ENCODE assay signal across 1 cellular context in genomic region chr16:4801962-4802658, GRCh38.
TF ChIP-seq lines count a peak whose summit lies in the region.

Gene ROGDI (minus strand): TSS chr16:4802633. CDS start chr16:4802571, 62 bp downstream.

TF ChIP-seq in K562, 482 proteins besides CTCF, POLR2A, EP300 and RAD21 (continued from another document and continues in another):
- TF ChIP-seq RB1 (IDR thresholded peaks at IDR 0.05; ENCODE audit: low read depth) (0 out of 2 replicates have a peak, but pooled peaks have one; percentile 33), ESRRA (IDR thresholded peaks at IDR 0.05; ENCODE audit: borderline replicate concordance, low read depth) (no peak), RBM14 (IDR thresholded peaks at IDR 0.05; ENCODE audit: borderline replicate concordance, insufficient read depth, low read depth, low read length) (no peak), SAP30 (IDR thresholded peaks at IDR 0.05; ENCODE audit: borderline replicate concordance, insufficient read depth, low read depth, low read length, poor library complexity, severe bottlenecking) (peak; percentile 86), NFATC3 (IDR thresholded peaks at IDR 0.05) (no peak), ZBTB40 (IDR thresholded peaks at IDR 0.05) (no peak), ZBTB40 (CRISPR knock-in tag; IDR thresholded peaks at IDR 0.05) (no peak), ARHGAP35 (IDR thresholded peaks at IDR 0.05; ENCODE audit: partially characterized antibody) (no peak), ZNF277 (CRISPR knock-in tag; IDR thresholded peaks at IDR 0.05; ENCODE audit: borderline replicate concordance) (no peak), ZBTB7A (IDR thresholded peaks at IDR 0.05; ENCODE audit: borderline replicate concordance, control insufficient read depth, low read depth, low read length) (peak; percentile 32; the same call in 1 of the 2 replicates), IRF1 (CRISPR knock-in tag; IDR thresholded peaks at IDR 0.05; ENCODE audit: borderline replicate concordance) (no peak), YY1 (IDR thresholded peaks at IDR 0.05; ENCODE audit: borderline replicate concordance in 1 of 3, control insufficient read depth in 1 of 3, extremely low read depth in 1 of 3, insufficient read depth in 3 of 3, insufficient read length in 1 of 3, insufficient replicate concordance in 2 of 3, low read depth in 1 of 3, low read length in 2 of 3) (peak in 2 of 3 experiments; percentile 22 to 33), ZBTB12 (CRISPR knock-in tag; IDR thresholded peaks at IDR 0.05) (no peak), AFF4 (CRISPR knock-in tag; IDR thresholded peaks at IDR 0.05) (no peak), FOXO4 (CRISPR knock-in tag; IDR thresholded peaks at IDR 0.05) (no peak), TBL1XR1 (IDR thresholded peaks at IDR 0.05; ENCODE audit: low read length in 2 of 2) (no peak), ZBTB49 (CRISPR knock-in tag; IDR thresholded peaks at IDR 0.05; ENCODE audit: borderline replicate concordance) (no peak), ZNF766 (CRISPR knock-in tag; conservative IDR thresholded peaks at IDR 0.05) (no peak), NFE2 (IDR thresholded peaks at IDR 0.05; ENCODE audit: low read depth) (no peak), ZNF449 (CRISPR knock-in tag; IDR thresholded peaks at IDR 0.05) (no peak), MITF (IDR thresholded peaks at IDR 0.05) (no peak), CHD1 (IDR thresholded peaks at IDR 0.05; ENCODE audit: low read length) (no peak), ARID3B (CRISPR knock-in tag; IDR thresholded peaks at IDR 0.05; ENCODE audit: borderline replicate concordance) (no peak), ELF1 (tag; IDR thresholded peaks at IDR 0.05) (no peak), PHF8 (IDR thresholded peaks at IDR 0.05; ENCODE audit: borderline replicate concordance, low read length) (peak; percentile 46; the same call in 1 of the 2 replicates), MCM3 (IDR thresholded peaks at IDR 0.05) (no peak), RFX7 (CRISPR knock-in tag; IDR thresholded peaks at IDR 0.05) (no peak)
